29 cellular contexts compared by ENCODE assay signal in the genomic region with DNA sequence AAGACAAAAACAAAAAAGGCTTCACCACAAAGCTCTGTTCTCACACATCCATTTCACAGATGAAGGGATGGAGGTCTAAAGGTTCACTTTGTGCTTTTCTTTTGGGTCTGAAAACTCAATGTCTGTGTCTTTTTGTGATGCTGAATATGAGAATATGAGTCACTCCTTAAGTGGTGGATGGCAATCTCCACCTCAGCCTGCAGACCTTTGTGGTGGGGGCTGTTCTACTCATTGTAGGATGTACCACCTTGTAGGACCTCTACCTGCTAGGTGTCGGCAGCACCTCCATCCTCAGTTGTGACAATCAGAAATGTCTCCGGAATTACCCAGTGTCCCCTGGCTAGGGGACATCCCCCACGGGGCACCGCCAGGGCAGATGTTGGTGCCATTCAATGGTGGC. TPM values are rescaled to one million over a fixed set of nuclear protein-coding genes. Genes with fewer than 3 reads are reported as not detected.
DNase-seq lines count a peak whose midpoint lies in the region; TF ChIP-seq lines count a peak whose summit lies in the region.
"Had no signal": no experiment of that assay in that cellular context is flagged by ENCODE, and none has a peak within 500 bp of the region (broad histone marks: within the 10 kb centered on the region; RNA-seq: fewer than 3 reads in every experiment).

No MANE protein-coding gene starts in this region.

- CTCF ChIA-PET in CD8-positive, alpha-beta memory T cell (lab: Charles Lee) = interaction anchor here (1.5 to 1.8 kb wide), 2 partner anchors 86 to 109 kb away, joined by 5 to 6 read pairs; no protein-coding TSS in a partner anchor

- H3K36me3 ChIP-seq in CD8-positive, alpha-beta memory T cell (ENCODE audit: insufficient read depth, low read length) = peaks cover 34% of the 10 kb centered on the region
- peaks cover 0 to 27% (median 0%) of the 10 kb centered on the region in 6 donors for H3K36me3 ChIP-seq in spleen
- H3K36me3 ChIP-seq: upper lobe of right lung had no signal

- no peaks in the 10 kb centered on the region for H3K27me3 ChIP-seq in CD8-positive, alpha-beta memory T cell (ENCODE audit: insufficient read depth, low read length, poor library complexity, severe bottlenecking)
- peaks cover 0 to 19% (median 0%) of the 10 kb centered on the region in 7 donors for H3K27me3 ChIP-seq in spleen (replicated peaks in 1 of 7)
- H3K27me3 ChIP-seq: upper lobe of right lung had no signal

- H3K27me3 Mint-ChIP-seq in activated CD4-positive, alpha-beta T cell treated with anti-CD3 and anti-CD28 coated beads, Interleukin-2, amount 10 ng/mL, durations not matched to agents 24 days and 14 days = no peaks in the 10 kb centered on the region
- no peaks in the 10 kb centered on the region for H3K27me3 Mint-ChIP-seq in CD8-positive, alpha-beta memory T cell
- no peaks in the 10 kb centered on the region for H3K27me3 Mint-ChIP-seq in activated T-helper 2 cell treated with anti-CD3 and anti-CD28 coated beads, Interferon-gamma antibody, Interleukin-2, Interleukin-4, amounts not matched to agents 10 μg/mL and 5 μg/mL and 100 μg/mL, durations not matched to agents 14 hours and 24 hours and 36 hours (ENCODE audit: low read depth)

- WGBS in spleen, 5 donors = 88 to 100% (median 94%) methylated on average over 3 to 4 of the region's 4 CpGs

- no peak for TF ChIP-seq POLR2A in spleen (IDR thresholded peaks at IDR 0.05)

- POLR2A ChIA-PET in CD8-positive, alpha-beta memory T cell (lab: Charles Lee) = interaction anchor here (0.7 kb wide), 1 partner anchor 45 kb away, joined by 3 read pairs; no protein-coding TSS in a partner anchor

- no peak for DNase-seq in activated CD4-positive, alpha-beta T cell treated with anti-CD3 and anti-CD28 coated beads, Interleukin-2, amount 10 ng/mL, durations not matched to agents 24 days and 14 days
- DNase-seq in activated CD4-positive, alpha-beta T cell treated with anti-CD3 and anti-CD28 coated beads, Interleukin-2, amount 50 U/mL, for 48 hours = no peak
- DNase-seq in CD8-positive, alpha-beta memory T cell = no peak
- no peak for DNase-seq in activated T-helper 2 cell treated with anti-CD3 and anti-CD28 coated beads, Interferon-gamma antibody, Interleukin-2, Interleukin-4, amounts not matched to agents 10 μg/mL and 5 μg/mL and 100 μg/mL, durations not matched to agents 14 hours and 24 hours and 36 hours (ENCODE audit: low spot score)
- peak; percentile 35 for DNase-seq in spleen
- DNase-seq in HK-2 (ENCODE audit: unreplicated experiment) = no peak
- no peak for DNase-seq in NCI-H524 (lab: John Stamatoyannopoulos, UW)
- DNase-seq in germinal center (ENCODE audit: low spot score) = no peak
- DNase-seq: activated CD4-positive, alpha-beta T cell treated with anti-CD3 and anti-CD28 coated beads for 4 hours; activated CD8-positive, alpha-beta memory T cell treated with anti-CD3 and anti-CD28 coated beads, Interleukin-2, amount 50 U/mL, for 4 hours; activated gamma-delta T cell treated with Interleukin-2 at 50 U/mL for 16 hours; aorta; effector CD4-positive, alpha-beta T cell; hypothalamus; immature natural killer cell; IMR-90; MV-4-11; NCI-H1436; NCI-H2107; NCI-H446; nephron progenitor cell; SIG-M5; stimulated activated CD4-positive, alpha-beta T cell treated with anti-CD3 and anti-CD28 coated beads, Interleukin-4, amount 100 ng/mL, for 4 hours; upper lobe of right lung had no signal

- peaks cover 19% of the 10 kb centered on the region for H3K4me1 ChIP-seq in CD8-positive, alpha-beta memory T cell (ENCODE audit: insufficient read depth, low read length)
- H3K4me1 ChIP-seq in spleen = peaks cover 0 to 15% (median 10%) of the 10 kb centered on the region in 6 donors

- no peak for TF ChIP-seq CTCF in spleen (IDR thresholded peaks at IDR 0.05 in 8 of 11, conservative IDR thresholded peaks at IDR 0.05 in 3 of 11)

- H3K4me3 ChIP-seq in CD8-positive, alpha-beta memory T cell (ENCODE audit: low read length) = no peak overlapping the region
- H3K4me3 ChIP-seq in spleen = no peak overlapping the region
- H3K4me3 ChIP-seq: upper lobe of right lung had no signal

- no peaks in the 10 kb centered on the region for H3K9me3 Mint-ChIP-seq in activated CD4-positive, alpha-beta T cell treated with anti-CD3 and anti-CD28 coated beads, Interleukin-2, amount 10 ng/mL, durations not matched to agents 24 days and 14 days
- no peaks in the 10 kb centered on the region for H3K9me3 Mint-ChIP-seq in CD8-positive, alpha-beta memory T cell
- no peaks in the 10 kb centered on the region for H3K9me3 Mint-ChIP-seq in activated T-helper 2 cell treated with anti-CD3 and anti-CD28 coated beads, Interferon-gamma antibody, Interleukin-2, Interleukin-4, amounts not matched to agents 10 μg/mL and 5 μg/mL and 100 μg/mL, durations not matched to agents 14 hours and 24 hours and 36 hours
- H3K9me3 Mint-ChIP-seq: immature natural killer cell, nephron progenitor cell had no signal

- no peak overlapping the region for H3K4me3 Mint-ChIP-seq in activated CD4-positive, alpha-beta T cell treated with anti-CD3 and anti-CD28 coated beads, Interleukin-2, amount 10 ng/mL, durations not matched to agents 24 days and 14 days
- no peak overlapping the region for H3K4me3 Mint-ChIP-seq in CD8-positive, alpha-beta memory T cell
- no peak overlapping the region for H3K4me3 Mint-ChIP-seq in activated T-helper 2 cell treated with anti-CD3 and anti-CD28 coated beads, Interferon-gamma antibody, Interleukin-2, Interleukin-4, amounts not matched to agents 10 μg/mL and 5 μg/mL and 100 μg/mL, durations not matched to agents 14 hours and 24 hours and 36 hours (ENCODE audit: low read depth)
- H3K4me3 Mint-ChIP-seq: immature natural killer cell, nephron progenitor cell had no signal

- peaks cover 61% of the 10 kb centered on the region for H3K36me3 Mint-ChIP-seq in activated CD4-positive, alpha-beta T cell treated with anti-CD3 and anti-CD28 coated beads, Interleukin-2, amount 10 ng/mL, durations not matched to agents 24 days and 14 days (ENCODE audit: low read depth)
- peaks cover 0 to 72% (median 12%) of the 10 kb centered on the region in 3 donors for H3K36me3 Mint-ChIP-seq in CD8-positive, alpha-beta memory T cell
- H3K36me3 Mint-ChIP-seq in activated T-helper 2 cell treated with anti-CD3 and anti-CD28 coated beads, Interferon-gamma antibody, Interleukin-2, Interleukin-4, amounts not matched to agents 10 μg/mL and 5 μg/mL and 100 μg/mL, durations not matched to agents 14 hours and 24 hours and 36 hours (ENCODE audit: low read depth) = peaks cover 82% of the 10 kb centered on the region

- intact Hi-C loops in activated CD4-positive, alpha-beta T cell treated with anti-CD3 and anti-CD28 coated beads, Interleukin-2, amount 10 ng/mL, durations not matched to agents 24 days and 14 days (cut with micrococcal nuclease) = no loop called here
- intact Hi-C loops in activated T-helper 2 cell treated with anti-CD3 and anti-CD28 coated beads, Interferon-gamma antibody, Interleukin-2, Interleukin-4, amounts not matched to agents 10 μg/mL and 5 μg/mL and 100 μg/mL, durations not matched to agents 14 hours and 24 hours and 36 hours (cut with micrococcal nuclease) = no loop called here
- intact Hi-C loops in spleen (cut with DNase I; ENCODE audit: low total_unique reads) = loop anchor here (5.0 to 10.0 kb wide), 2 partner anchors 62 to 299 kb away; no protein-coding TSS in a partner anchor

- no peaks in the 10 kb centered on the region for H3K9me3 ChIP-seq in CD8-positive, alpha-beta memory T cell (ENCODE audit: low read length)
- H3K9me3 ChIP-seq in spleen = no peaks in the 10 kb centered on the region
- H3K9me3 ChIP-seq: upper lobe of right lung had no signal

- peaks cover 48% of the 10 kb centered on the region for H3K4me1 Mint-ChIP-seq in activated CD4-positive, alpha-beta T cell treated with anti-CD3 and anti-CD28 coated beads, Interleukin-2, amount 10 ng/mL, durations not matched to agents 24 days and 14 days
- peaks cover 21 to 47% (median 26%) of the 10 kb centered on the region in 3 donors for H3K4me1 Mint-ChIP-seq in CD8-positive, alpha-beta memory T cell
- peaks cover 59% of the 10 kb centered on the region for H3K4me1 Mint-ChIP-seq in activated T-helper 2 cell treated with anti-CD3 and anti-CD28 coated beads, Interferon-gamma antibody, Interleukin-2, Interleukin-4, amounts not matched to agents 10 μg/mL and 5 μg/mL and 100 μg/mL, durations not matched to agents 14 hours and 24 hours and 36 hours (ENCODE audit: low read depth)

- no peak overlapping the region for H3K27ac ChIP-seq in CD8-positive, alpha-beta memory T cell (ENCODE audit: low read depth, low read length)
- no peak overlapping the region for H3K27ac ChIP-seq in spleen
- H3K27ac ChIP-seq: upper lobe of right lung had no signal

- H3K27ac Mint-ChIP-seq in activated CD4-positive, alpha-beta T cell treated with anti-CD3 and anti-CD28 coated beads, Interleukin-2, amount 10 ng/mL, durations not matched to agents 24 days and 14 days = peak overlapping the region; percentile 50
- peak overlapping the region in 5 of 8 donors; percentile 10 to 87 (median 47) for H3K27ac Mint-ChIP-seq in CD8-positive, alpha-beta memory T cell
- H3K27ac Mint-ChIP-seq in activated T-helper 2 cell treated with anti-CD3 and anti-CD28 coated beads, Interferon-gamma antibody, Interleukin-2, Interleukin-4, amounts not matched to agents 10 μg/mL and 5 μg/mL and 100 μg/mL, durations not matched to agents 14 hours and 24 hours and 36 hours = peak overlapping the region; percentile 75
- H3K27ac Mint-ChIP-seq: immature natural killer cell, nephron progenitor cell had no signal

RNA-seq across cellular contexts. Expression of gene UBASH3A, which starts 42.8 kb away (rescaled TPM):
- 61.4 and 65.7 TPM in 2 replicates for total RNA-seq in activated CD4-positive, alpha-beta T cell treated with anti-CD3 and anti-CD28 coated beads, Interleukin-2, amount 10 ng/mL, durations not matched to agents 24 days and 14 days
- 10 to 100 TPM; 36.4 to 38.7 TPM for total RNA-seq in CD8-positive, alpha-beta memory T cell
- 55.1 TPM for polyA plus RNA-seq in CD8-positive, alpha-beta memory T cell
- 86.0 and 87.4 TPM in 2 replicates for total RNA-seq in activated T-helper 2 cell treated with anti-CD3 and anti-CD28 coated beads, Interferon-gamma antibody, Interleukin-2, Interleukin-4, amounts not matched to agents 10 μg/mL and 5 μg/mL and 100 μg/mL, durations not matched to agents 14 hours and 24 hours and 36 hours
- total RNA-seq in spleen = 10 to 100 TPM in 5 of 7 donors, 1 to 10 TPM in 2; 7.2 to 16.3 (median 11.4) TPM
- 1 to 10 TPM; 2.6 to 4.2 (median 3.3) TPM for polyA plus RNA-seq in spleen
- total RNA-seq: A172, bronchial epithelial cell, glomerular endothelial cell, IMR-90, osteoblast, temporal lobe had no signal
- polyA plus RNA-seq: IMR-90 had no signal

RNA-seq across cellular contexts. Expression of gene RSPH1, which starts 49.5 kb away (rescaled TPM):
- not detected in 2 replicates for total RNA-seq in activated CD4-positive, alpha-beta T cell treated with anti-CD3 and anti-CD28 coated beads, Interleukin-2, amount 10 ng/mL, durations not matched to agents 24 days and 14 days
- total RNA-seq in CD8-positive, alpha-beta memory T cell = not detected
- not detected for polyA plus RNA-seq in CD8-positive, alpha-beta memory T cell
- not detected in 2 replicates for total RNA-seq in activated T-helper 2 cell treated with anti-CD3 and anti-CD28 coated beads, Interferon-gamma antibody, Interleukin-2, Interleukin-4, amounts not matched to agents 10 μg/mL and 5 μg/mL and 100 μg/mL, durations not matched to agents 14 hours and 24 hours and 36 hours
- total RNA-seq in spleen = under 1 TPM in 2 of 7 donors, not detected in 5; 0.25 to 0.33 TPM
- polyA plus RNA-seq in spleen = under 1 TPM; 0.10 to 0.35 (median 0.26) TPM
- total RNA-seq: A172, glomerular endothelial cell, IMR-90, osteoblast had no signal
- polyA plus RNA-seq: IMR-90 had no signal

RNA-seq across cellular contexts. Expression of gene TMPRSS3, which starts 50.7 kb away (rescaled TPM):
- total RNA-seq in activated CD4-positive, alpha-beta T cell treated with anti-CD3 and anti-CD28 coated beads, Interleukin-2, amount 10 ng/mL, durations not matched to agents 24 days and 14 days = 56.9 and 58.7 TPM in 2 replicates
- total RNA-seq in CD8-positive, alpha-beta memory T cell = 10 to 100 TPM; 19.6 to 20.4 TPM
- polyA plus RNA-seq in CD8-positive, alpha-beta memory T cell = 2.0 TPM
- 81.0 and 88.1 TPM in 2 replicates for total RNA-seq in activated T-helper 2 cell treated with anti-CD3 and anti-CD28 coated beads, Interferon-gamma antibody, Interleukin-2, Interleukin-4, amounts not matched to agents 10 μg/mL and 5 μg/mL and 100 μg/mL, durations not matched to agents 14 hours and 24 hours and 36 hours
- total RNA-seq in spleen = 1 to 10 TPM in 2 of 7 donors, under 1 TPM in 4, not detected in 1; 0.51 to 6.0 (median 0.78) TPM
- polyA plus RNA-seq in spleen = under 1 TPM; 0.22 to 0.32 (median 0.24) TPM
- total RNA-seq: glomerular endothelial cell, IMR-90, osteoblast, temporal lobe had no signal
- polyA plus RNA-seq: IMR-90 had no signal
